Comparison of ENCODE assay signal across 9 cellular contexts in genomic region chr19:51005248-51005647, GRCh38. TPM values are rescaled to one million over a fixed set of nuclear protein-coding genes. Genes with fewer than 3 reads are reported as not detected.
"Had no signal": no experiment of that assay in that cellular context is flagged by ENCODE, and none has a peak within 500 bp of the region (broad histone marks: within the 10 kb centered on the region; RNA-seq: fewer than 3 reads in every experiment).

No MANE protein-coding gene starts in this region.

- FAIRE-seq: HepG2, HTR-8/SVneo had no signal

- H3K9ac ChIP-seq: KMS-11 had no signal

- ATAC-seq: HepG2 had no signal

- H3K4me2 ChIP-seq: KMS-11 had no signal

- DNase-seq: IMR-90, KBM-7, KG1 had no signal

- H3K27ac ChIP-seq: HL-60, KMS-11 had no signal

RNA-seq across cellular contexts. Expression of gene KLK8, which starts 3.8 kb away (rescaled TPM):
- total RNA-seq: HepG2, HT1080, IMR-90 had no signal
- polyA plus RNA-seq: HepG2, IgD-negative memory B cell, IMR-90 had no signal

RNA-seq across cellular contexts. Expression of gene KLK10, which starts 14.3 kb away (rescaled TPM):
- total RNA-seq: HepG2, HT1080, IMR-90 had no signal
- polyA plus RNA-seq: HepG2, IgD-negative memory B cell, IMR-90 had no signal

RNA-seq across cellular contexts. Expression of gene KLK11, which starts 21.2 kb away (rescaled TPM):
- total RNA-seq: HepG2, HT1080, IMR-90 had no signal
- polyA plus RNA-seq: HepG2, IgD-negative memory B cell, IMR-90 had no signal

RNA-seq across cellular contexts. Expression of gene KLK7, which starts 21.5 kb away (rescaled TPM):
- total RNA-seq: HepG2, HT1080, IMR-90 had no signal
- polyA plus RNA-seq: HepG2, IgD-negative memory B cell, IMR-90 had no signal

RNA-seq across cellular contexts. Expression of gene KLK12, which starts 29.6 kb away (rescaled TPM):
- total RNA-seq: HepG2, HT1080, IMR-90 had no signal
- polyA plus RNA-seq: HepG2, IgD-negative memory B cell, IMR-90 had no signal
